Comparison of ENCODE assay signal across 31 cellular contexts in the genomic region with DNA sequence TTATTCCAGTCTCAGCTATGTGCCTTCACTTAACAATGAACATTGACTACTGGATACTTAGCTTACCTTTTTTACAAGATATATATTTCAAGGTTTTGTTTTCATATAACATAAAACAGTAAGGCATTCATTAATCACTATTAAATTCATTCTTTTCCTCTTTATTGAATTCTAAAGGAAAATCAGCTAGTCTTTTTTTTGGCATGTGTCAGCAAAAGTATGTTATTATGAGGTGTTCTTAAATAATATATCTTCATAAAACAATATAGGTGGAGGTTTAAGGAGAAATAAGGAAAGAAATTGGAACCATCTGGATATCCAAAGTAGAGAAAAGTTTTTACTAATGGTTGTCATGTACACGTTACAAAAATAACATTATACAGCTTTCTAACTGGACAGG.
"Had no signal": no experiment of that assay in that cellular context is flagged by ENCODE, and none has a peak within 500 bp of the region (broad histone marks: within the 10 kb centered on the region; RNA-seq: fewer than 3 reads in every experiment).

No MANE protein-coding gene starts in this region.

- DNase-seq: central memory CD4-positive, alpha-beta T cell; colonic mucosa; effector memory CD4-positive, alpha-beta T cell; erythroblast; esophagus squamous epithelium; head of caudate nucleus; left colon; left ventricle myocardium superior; mucosa of descending colon; naive B cell; occipital lobe; ovary; posterior cingulate gyrus; psoas muscle; right cardiac atrium; spleen; stimulated activated CD4-positive, alpha-beta T cell treated with anti-CD3 and anti-CD28 coated beads, Interleukin-2, amount 100 ng/mL, for 48 hours; stimulated activated naive B cell treated with anti-CD40 and anti-IgM and Interleukin-4, amounts not matched to agents 10 μg/mL and 1 μg/mL and 100 μg/mL, for 72 hours; transverse colon; upper lobe of right lung had no signal

- H3K4me3 ChIP-seq: colonic mucosa, esophagus squamous epithelium, lung, mucosa of descending colon, ovary, psoas muscle, skin epidermis, spleen, thoracic aorta, transverse colon, upper lobe of right lung, vagina had no signal

- H3K27me3 ChIP-seq: colonic mucosa, esophagus squamous epithelium, ovary, spleen, transverse colon, upper lobe of right lung, vagina had no signal

- ATAC-seq: left colon; left ventricle myocardium superior; mucosa of descending colon; natural killer cell treated with Interleukin-12 subunit alpha and Interleukin-12 subunit beta and Interleukin-15 and Interleukin-18, amount 100 ng/mL, for 72 hours; psoas muscle; right cardiac atrium; stimulated activated naive B cell treated with anti-CD40 and anti-IgM and Interleukin-4, amounts not matched to agents 10 μg/mL and 1 μg/mL and 100 μg/mL, for 72 hours; upper lobe of right lung had no signal

- H3K27me3 Mint-ChIP-seq: dendritic cell treated with granulocyte-macrophage colony-stimulating factor and Interleukin-4, amounts not matched to agents 40 ng/mL and 50 ng/mL, for 4 days; memory B cell; naive B cell; natural killer cell treated with Interleukin-12 subunit alpha and Interleukin-12 subunit beta and Interleukin-15 and Interleukin-18, amount 100 ng/mL, for 72 hours; stimulated activated naive B cell treated with anti-CD40 and anti-IgM and Interleukin-4, amounts not matched to agents 10 μg/mL and 1 μg/mL and 100 μg/mL, for 72 hours; stimulated activated naive CD8-positive, alpha-beta T cell treated with anti-CD3 and anti-CD28 coated beads, Interleukin-15, Interleukin-2, amounts not matched to agents 100 ng/mL and 50 ng/mL, for 24 hours had no signal

- H3K27ac ChIP-seq: colonic mucosa, esophagus squamous epithelium, ovary, psoas muscle, thoracic aorta, transverse colon, upper lobe of right lung, vagina had no signal

- H3K4me1 ChIP-seq: colonic mucosa, psoas muscle, transverse colon, vagina had no signal

- H3K36me3 ChIP-seq: colonic mucosa, esophagus squamous epithelium, ovary, thoracic aorta, transverse colon, upper lobe of right lung, vagina had no signal

- H3K9me3 ChIP-seq: colonic mucosa, esophagus squamous epithelium, mucosa of descending colon, ovary, psoas muscle, spleen, thoracic aorta, transverse colon, upper lobe of right lung, vagina had no signal

- H3K4me3 Mint-ChIP-seq: dendritic cell treated with granulocyte-macrophage colony-stimulating factor and Interleukin-4, amounts not matched to agents 40 ng/mL and 50 ng/mL, for 4 days; memory B cell; natural killer cell treated with Interleukin-12 subunit alpha and Interleukin-12 subunit beta and Interleukin-15 and Interleukin-18, amount 100 ng/mL, for 72 hours; stimulated activated naive B cell treated with anti-CD40 and anti-IgM and Interleukin-4, amounts not matched to agents 10 μg/mL and 1 μg/mL and 100 μg/mL, for 72 hours; stimulated activated naive CD8-positive, alpha-beta T cell treated with anti-CD3 and anti-CD28 coated beads, Interleukin-15, Interleukin-2, amounts not matched to agents 100 ng/mL and 50 ng/mL, for 24 hours had no signal

- H3K9me3 Mint-ChIP-seq: dendritic cell treated with granulocyte-macrophage colony-stimulating factor and Interleukin-4, amounts not matched to agents 40 ng/mL and 50 ng/mL, for 4 days; memory B cell; naive B cell; natural killer cell treated with Interleukin-12 subunit alpha and Interleukin-12 subunit beta and Interleukin-15 and Interleukin-18, amount 100 ng/mL, for 72 hours; stimulated activated naive B cell treated with anti-CD40 and anti-IgM and Interleukin-4, amounts not matched to agents 10 μg/mL and 1 μg/mL and 100 μg/mL, for 72 hours; stimulated activated naive CD8-positive, alpha-beta T cell treated with anti-CD3 and anti-CD28 coated beads, Interleukin-15, Interleukin-2, amounts not matched to agents 100 ng/mL and 50 ng/mL, for 24 hours had no signal

- FAIRE-seq: endometrium, frontal cortex, islet of Langerhans had no signal

- H3K27ac Mint-ChIP-seq: dendritic cell treated with granulocyte-macrophage colony-stimulating factor and Interleukin-4, amounts not matched to agents 40 ng/mL and 50 ng/mL, for 4 days; memory B cell; natural killer cell treated with Interleukin-12 subunit alpha and Interleukin-12 subunit beta and Interleukin-15 and Interleukin-18, amount 100 ng/mL, for 72 hours; stimulated activated naive B cell treated with anti-CD40 and anti-IgM and Interleukin-4, amounts not matched to agents 10 μg/mL and 1 μg/mL and 100 μg/mL, for 72 hours; stimulated activated naive CD8-positive, alpha-beta T cell treated with anti-CD3 and anti-CD28 coated beads, Interleukin-15, Interleukin-2, amounts not matched to agents 100 ng/mL and 50 ng/mL, for 24 hours had no signal

- H3K4me1 Mint-ChIP-seq: memory B cell had no signal
